Comparison of ENCODE assay signal across 6 cellular contexts in genomic region chr17:7323731-7324437, GRCh38.
DNase-seq lines count a peak whose midpoint lies in the region; ATAC-seq and TF ChIP-seq lines count a peak whose summit lies in the region.

No MANE protein-coding gene starts in this region.

- TF ChIP-seq CTCF in GM12872 (IDR thresholded peaks at IDR 0.05; ENCODE audit: insufficient read depth, low read depth, low read length): peak; percentile 100

- no peak for ATAC-seq in GM18502 (IDR thresholded peaks at IDR 0.05; ENCODE audit: poor library complexity, unreplicated experiment)

- DNase-seq in activated CD4-positive, alpha-beta T cell treated with anti-CD3 and anti-CD28 coated beads for 4 hours: peak; percentile 43 to 65
- peak; percentile 70 for DNase-seq in germinal center (ENCODE audit: low spot score)
- DNase-seq in stimulated activated CD8-positive, alpha-beta memory T cell treated with anti-CD3 and anti-CD28 coated beads, Interleukin-15, amount 100 ng/mL, for 1 hour (ENCODE audit: low read depth): peak; percentile 45
- DNase-seq in COR-L47 (lab: John Stamatoyannopoulos, UW): no peak
